Comparison of ENCODE assay signal across 8 cellular contexts in genomic region chr17:49993423-49994037, GRCh38. TPM values are rescaled to one million over a fixed set of nuclear protein-coding genes. Genes with fewer than 3 reads are reported as not detected.
DNase-seq lines count a peak whose midpoint lies in the region; ATAC-seq and TF ChIP-seq lines count a peak whose summit lies in the region.

No MANE protein-coding gene starts in this region.

- TF ChIP-seq CTCF in GM20000 (IDR thresholded peaks at IDR 0.05; ENCODE audit: extremely low read depth, missing control alignments), result no peak
- no peak for TF ChIP-seq CTCF in VCaP (conservative IDR thresholded peaks at IDR 0.05)
- TF ChIP-seq CTCF in fibroblast of lung (conservative IDR thresholded peaks at IDR 0.05 in 1 of 2, IDR thresholded peaks at IDR 0.05 in 1 of 2; ENCODE audit: low read depth in 1 of 2, low read length in 2 of 2), result no peak
- TF ChIP-seq CTCF in neural crest cell (conservative IDR thresholded peaks at IDR 0.05), result no peak
- TF ChIP-seq CTCF in OCI-LY7 (conservative IDR thresholded peaks at IDR 0.05; ENCODE audit: low read length), result no peak

- POLR2A ChIA-PET in OCI-LY7 (lab: Charles Lee), result no interaction called here

- H3K9me3 ChIP-seq in fibroblast of lung (ENCODE audit: control insufficient read depth, insufficient read depth, low read depth, low read length) (no peaks in the 10 kb centered on the region), OCI-LY7 (ENCODE audit: low read length) (no peaks in the 10 kb centered on the region)

- H3K27me3 Mint-ChIP-seq in neural crest cell (ENCODE audit: low read depth), result peaks cover 95% of the 10 kb centered on the region

- peak; percentile 54 for DNase-seq in GM20000 (ENCODE audit: low spot score)
- DNase-seq in fibroblast of lung (ENCODE audit: low read depth in 2 of 2), result peak in 1 of 2 donors; percentile 23
- DNase-seq in neural crest cell (ENCODE audit: low read depth, low spot score), result no peak
- no peak for DNase-seq in NK-92 treated with Interleukin-12 subunit alpha and Interleukin-12 subunit beta, amount 100 ng/mL, for 24 hours (lab: John Stamatoyannopoulos, UW)
- no peak for DNase-seq in OCI-LY7 (ENCODE audit: low spot score)

- no peaks in the 10 kb centered on the region for H3K36me3 Mint-ChIP-seq in neural crest cell (ENCODE audit: low read depth)

- no peak overlapping the region for H3K27ac Mint-ChIP-seq in neural crest cell (ENCODE audit: unreplicated experiment)

- H3K36me3 ChIP-seq in fibroblast of lung (ENCODE audit: control insufficient read depth, insufficient read depth, low read length) (no peaks in the 10 kb centered on the region), OCI-LY7 (ENCODE audit: insufficient read depth, low read length) (no peaks in the 10 kb centered on the region)

- H3K27me3 ChIP-seq in fibroblast of lung (ENCODE audit: control insufficient read depth, insufficient read depth, low read length), result peaks cover 59% of the 10 kb centered on the region

- H3K4me1 ChIP-seq in fibroblast of lung (ENCODE audit: control insufficient read depth, extremely low read depth, insufficient read depth, low read length) (no peaks in the 10 kb centered on the region), OCI-LY7 (ENCODE audit: insufficient read depth, low read length, poor library complexity, severe bottlenecking) (peaks cover 3% of the 10 kb centered on the region)

- H4K20me1 ChIP-seq in fibroblast of lung (ENCODE audit: control insufficient read depth, extremely low read depth, insufficient read depth, low read length), result no peaks in the 10 kb centered on the region
- no peaks in the 10 kb centered on the region for H4K20me1 ChIP-seq in OCI-LY7 (ENCODE audit: insufficient read depth, low read length)

- H3K9me2 ChIP-seq in OCI-LY7 (ENCODE audit: insufficient read depth, low read length), result no peaks in the 10 kb centered on the region

- no peak for ATAC-seq in GM21515 (IDR thresholded peaks at IDR 0.05; ENCODE audit: unreplicated experiment)
- ATAC-seq in HG02981 (IDR thresholded peaks at IDR 0.05; ENCODE audit: unreplicated experiment), result no peak

- peak overlapping the region; percentile 84 for H3K4me3 Mint-ChIP-seq in neural crest cell

- H3K4me3 ChIP-seq in fibroblast of lung (replicated peaks in 1 of 4; ENCODE audit: control extremely low read depth in 1 of 4, insufficient read depth in 1 of 4, low read depth in 3 of 4, low read length in 4 of 4), result peak overlapping the region in 2 of 4 experiments; percentile 10 to 32
- H3K4me3 ChIP-seq in OCI-LY7 (ENCODE audit: low read depth, low read length, poor library complexity, severe bottlenecking), result no peak overlapping the region

- no TSS peak for BruUV-seq in OCI-LY7 (replicated peaks; lab: Mats Ljungman, UMichigan)

- no peaks in the 10 kb centered on the region for H3K9me3 Mint-ChIP-seq in neural crest cell

- H3K4me1 Mint-ChIP-seq in neural crest cell, result peaks cover 27% of the 10 kb centered on the region

- H2AFZ ChIP-seq in fibroblast of lung (ENCODE audit: low read length) (no peak overlapping the region), OCI-LY7 (ENCODE audit: low read length) (no peak overlapping the region)

- H3K4me2 ChIP-seq in fibroblast of lung (ENCODE audit: extremely low read depth, insufficient read depth, low read length) (peak overlapping the region; percentile 62), OCI-LY7 (ENCODE audit: low read length) (no peak overlapping the region)

- peak overlapping the region; percentile 63; the same call in 1 of the 2 replicates for H3K27ac ChIP-seq in VCaP
- no peak overlapping the region for H3K27ac ChIP-seq in fibroblast of lung (ENCODE audit: insufficient read depth, low read length)
- H3K27ac ChIP-seq in OCI-LY7 (ENCODE audit: low read depth, low read length, poor library complexity, severe bottlenecking), result no peak overlapping the region

- intact Hi-C loops in OCI-LY7 (cut with micrococcal nuclease; ENCODE audit: unreplicated experiment), result no loop called here

- no peak overlapping the region for H3K9ac ChIP-seq in fibroblast of lung (ENCODE audit: insufficient read depth, low read length)

- H3K79me2 ChIP-seq in fibroblast of lung (ENCODE audit: control insufficient read depth, insufficient read depth, low read length) (no peaks in the 10 kb centered on the region), OCI-LY7 (ENCODE audit: insufficient read depth, low read depth, low read length) (no peaks in the 10 kb centered on the region)

- CTCF ChIA-PET in OCI-LY7 (lab: Charles Lee; ENCODE audit: unreplicated experiment), result no interaction called here

RNA-seq across cellular contexts. Expression of gene DLX3, which starts 1.5 kb away (rescaled TPM):
- not detected in 2 replicates for total RNA-seq in fibroblast of lung
- polyA plus RNA-seq in fibroblast of lung, result not detected in 2 replicates
- not detected in 2 replicates for polyA plus RNA-seq in fibroblast of lung (2012)
- polyA minus RNA-seq in fibroblast of lung (ENCODE audit: low replicate concordance), result not detected in 2 replicates
- total RNA-seq in neural crest cell, result 0.41 and 1.0 TPM in 2 replicates
- not detected in 2 replicates for total RNA-seq in OCI-LY7 (2014; rRNA removed; shearing (Covaris generic))
- not detected in 2 replicates for total RNA-seq in OCI-LY7 (2022)

RNA-seq across cellular contexts. Expression of gene DLX4, which starts 24.5 kb away (rescaled TPM):
- total RNA-seq in fibroblast of lung, result not detected in 2 replicates
- polyA plus RNA-seq in fibroblast of lung, result not detected in 2 replicates
- not detected in 2 replicates for polyA plus RNA-seq in fibroblast of lung (2012)
- not detected in 2 replicates for polyA minus RNA-seq in fibroblast of lung (ENCODE audit: low replicate concordance)
- total RNA-seq in neural crest cell, result 0.49 and 0.61 TPM in 2 replicates
- 0.28 and 0.47 TPM in 2 replicates for total RNA-seq in OCI-LY7 (2014; rRNA removed; shearing (Covaris generic))
- 0.27 and 1.3 TPM in 2 replicates for total RNA-seq in OCI-LY7 (2022)
